ENCODE assay signal across 10 cellular contexts in genomic region chr4:112813790-112814189, GRCh38.
DNase-seq lines count a peak whose midpoint lies in the region; ATAC-seq, FAIRE-seq and TF ChIP-seq lines count a peak whose summit lies in the region.
"Had no signal": no experiment of that assay in that cellular context is flagged by ENCODE, and none has a peak within 500 bp of the region (broad histone marks: within the 10 kb centered on the region; RNA-seq: fewer than 3 reads in every experiment).

No MANE protein-coding gene starts in this region.

- no peaks in the 10 kb centered on the region for H3K27me3 ChIP-seq in bronchial epithelial cell (ENCODE audit: control insufficient read depth, insufficient read depth, low read length)

- H3K4me3 ChIP-seq in bronchial epithelial cell (ENCODE audit: low read depth, low read length) = no peak overlapping the region
- H3K4me3 ChIP-seq: A549 had no signal

- no peak overlapping the region for H3K4me3 Mint-ChIP-seq in stimulated activated naive B cell treated with anti-CD40 and anti-IgM and Interleukin-4, amounts not matched to agents 10 μg/mL and 1 μg/mL and 100 μg/mL, for 72 hours

- H3K4me1 Mint-ChIP-seq in stimulated activated naive B cell treated with anti-CD40 and anti-IgM and Interleukin-4, amounts not matched to agents 10 μg/mL and 1 μg/mL and 100 μg/mL, for 72 hours = peaks cover 8 to 12% of the 10 kb centered on the region in 2 donors

- peak; percentile 36 for ATAC-seq in HG03045 (IDR thresholded peaks at IDR 0.05; ENCODE audit: unreplicated experiment)
- peak; percentile 50 to 58 for ATAC-seq in stimulated activated naive B cell treated with anti-CD40 and anti-IgM and Interleukin-4, amounts not matched to agents 10 μg/mL and 1 μg/mL and 100 μg/mL, for 72 hours (replicated peaks)
- ATAC-seq in GM18517 (IDR thresholded peaks at IDR 0.05; ENCODE audit: unreplicated experiment) = no peak
- ATAC-seq: A549 had no signal

- TF ChIP-seq CTCF in bronchial epithelial cell (IDR thresholded peaks at IDR 0.05; ENCODE audit: insufficient read depth, low read length, severe bottlenecking) = no peak

- no peaks in the 10 kb centered on the region for H3K9me3 Mint-ChIP-seq in stimulated activated naive B cell treated with anti-CD40 and anti-IgM and Interleukin-4, amounts not matched to agents 10 μg/mL and 1 μg/mL and 100 μg/mL, for 72 hours

- no peak overlapping the region for H3K27ac Mint-ChIP-seq in stimulated activated naive B cell treated with anti-CD40 and anti-IgM and Interleukin-4, amounts not matched to agents 10 μg/mL and 1 μg/mL and 100 μg/mL, for 72 hours

- H3K27me3 Mint-ChIP-seq in stimulated activated naive B cell treated with anti-CD40 and anti-IgM and Interleukin-4, amounts not matched to agents 10 μg/mL and 1 μg/mL and 100 μg/mL, for 72 hours = peaks cover 9 to 12% of the 10 kb centered on the region in 2 donors

- H3K36me3 ChIP-seq in bronchial epithelial cell (ENCODE audit: control insufficient read depth, insufficient read depth, low read length) = no peaks in the 10 kb centered on the region

- no peaks in the 10 kb centered on the region for H3K36me3 Mint-ChIP-seq in stimulated activated naive B cell treated with anti-CD40 and anti-IgM and Interleukin-4, amounts not matched to agents 10 μg/mL and 1 μg/mL and 100 μg/mL, for 72 hours

- FAIRE-seq in bronchial epithelial cell (lab: Jason Lieb, UNC) (no peak), HTR-8/SVneo (lab: Jason Lieb, UNC) (no peak)
- FAIRE-seq: A549 had no signal

- peak; percentile 12 for DNase-seq in activated CD4-positive, alpha-beta T cell treated with anti-CD3 and anti-CD28 coated beads for 48 hours
- DNase-seq in activated CD4-positive, alpha-beta T cell treated with anti-CD3 and anti-CD28 coated beads, Interleukin-2, amount 50 U/mL, for 1 hour = no peak
- DNase-seq in bronchial epithelial cell (ENCODE audit: low read depth) (peak; percentile 24), NCI-H146 treated with DMSO at 0.1 percent for 48 hours (lab: John Stamatoyannopoulos, UW; ENCODE audit: unreplicated experiment) (no peak), HTR-8/SVneo (ENCODE audit: insufficient read length, low spot score) (no peak)
- peak; percentile 1 for DNase-seq in stimulated activated naive B cell treated with anti-CD40 and anti-IgM and Interleukin-4, amounts not matched to agents 10 μg/mL and 1 μg/mL and 100 μg/mL, for 72 hours
- DNase-seq: effector CD8-positive, alpha-beta T cell had no signal

Comparison
In these comparisons a context has a peak if more than half of its experiments do, and no peak if none do; other contexts are left out.
1. DNase-seq: peak in activated CD4-positive, alpha-beta T cell treated with anti-CD3 and anti-CD28 coated beads for 48 hours (single experiment), bronchial epithelial cell (single experiment) and stimulated activated naive B cell treated with anti-CD40 and anti-IgM and Interleukin-4, amounts not matched to agents 10 μg/mL and 1 μg/mL and 100 μg/mL, for 72 hours (single experiment); none in activated CD4-positive, alpha-beta T cell treated with anti-CD3 and anti-CD28 coated beads, Interleukin-2, amount 50 U/mL, for 1 hour (single experiment), NCI-H146 treated with DMSO at 0.1 percent for 48 hours (single experiment) and HTR-8/SVneo (single experiment).